In genomic region chr16:54228325-54228724, GRCh38 we compare ENCODE assay signal across 8 cellular contexts. TPM values are rescaled to one million over a fixed set of nuclear protein-coding genes. Genes with fewer than 3 reads are reported as not detected.
"Had no signal": no experiment of that assay in that cellular context is flagged by ENCODE, and none has a peak within 500 bp of the region (broad histone marks: within the 10 kb centered on the region; RNA-seq: fewer than 3 reads in every experiment).

No MANE protein-coding gene starts in this region.

- H3K4me3 ChIP-seq: GM12878 had no signal

- DNase-seq: GDM1, GF-D8 had no signal

- FAIRE-seq: GM12878, GM12891, GM12892, GM18507, GM19239 had no signal

- ATAC-seq: GM12878 had no signal

RNA-seq across cellular contexts. Expression of gene IRX3, which starts 58.3 kb away (rescaled TPM):
- total RNA-seq: G401, GM12878 had no signal
